ENCODE assay signal across 8 cellular contexts in the genomic region with DNA sequence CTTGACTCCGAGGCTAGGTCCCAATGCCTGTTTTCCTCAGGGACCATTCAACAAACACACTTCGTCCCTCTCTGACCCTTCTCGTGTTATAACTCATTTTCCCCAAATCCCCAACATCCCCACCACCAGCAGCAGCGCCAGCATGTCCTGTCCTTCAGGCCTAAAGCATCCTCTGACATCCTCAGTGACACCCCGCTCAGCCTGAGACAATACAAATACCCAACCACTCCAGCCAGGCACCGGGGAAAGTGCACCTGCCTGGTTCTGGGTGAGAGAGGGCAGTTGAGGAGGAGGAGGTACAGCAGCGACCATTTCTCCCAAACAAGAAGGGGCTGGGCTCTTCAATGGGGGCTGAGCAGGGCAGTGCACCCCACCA. TPM values are rescaled to one million over a fixed set of nuclear protein-coding genes. Genes with fewer than 3 reads are reported as not detected.
A peak's percentile ranks its signal among the peaks of the same experiment; 100 is the strongest.
DNase-seq lines count a peak whose midpoint lies in the region; ATAC-seq, FAIRE-seq and TF ChIP-seq lines count a peak whose summit lies in the region.

No MANE protein-coding gene starts in this region.

- peaks cover 3% of the 10 kb centered on the region for H3K9me1 ChIP-seq in K562 (ENCODE audit: control insufficient read depth, insufficient read depth, low read length)

- in situ Hi-C loops in K562 (cut with MboI): no loop called here

- 26% methylated on average over 4 of the region's 7 CpGs for WGBS in K562 (ENCODE audit: insufficient coverage, low coverage, missing lambda C conversion rate)
- WGBS in mesodermal cell (ENCODE audit: insufficient coverage in 2 of 2), 2 experiments: 53 to 68% methylated on average over 3 to 7 of the region's 7 CpGs

- peak overlapping the region; percentile 99 to 100 for H3K27ac ChIP-seq in right atrium auricular region
- peak overlapping the region; percentile 100 for H3K27ac ChIP-seq in K562 (ENCODE audit: extremely low read depth, low read depth, low read length)
- peak overlapping the region; percentile 99 for H3K27ac ChIP-seq in mesodermal cell (ENCODE audit: low read depth, low read length, severe bottlenecking)
- peak overlapping the region; percentile 99 for H3K27ac ChIP-seq in vagina

- peaks cover 73% of the 10 kb centered on the region for H3K79me2 ChIP-seq in K562 (ENCODE audit: control insufficient read depth, insufficient read depth, low read length)

- peak overlapping the region; percentile 19 to 47 for H3K4me3 ChIP-seq in right atrium auricular region
- H3K4me3 ChIP-seq in K562: peak overlapping the region; percentile 29; the same call in 1 of the 2 replicates
- H3K4me3 ChIP-seq in mesodermal cell (ENCODE audit: extremely low read depth, insufficient read depth, low read length, poor library complexity, severe bottlenecking): peak overlapping the region; percentile 24
- H3K4me3 ChIP-seq in vagina: peak overlapping the region; percentile 41 to 50

- H3K4me1 ChIP-seq in right atrium auricular region: peaks cover 0 to 67% of the 10 kb centered on the region in 2 donors
- H3K4me1 ChIP-seq in K562 (replicated peaks in 1 of 2; ENCODE audit: control insufficient read depth in 2 of 2, insufficient read depth in 2 of 2, low read length in 2 of 2): peaks cover 39 to 83% of the 10 kb centered on the region in 2 experiments
- H3K4me1 ChIP-seq in mesodermal cell (ENCODE audit: control insufficient read depth, insufficient read depth, low read length, poor library complexity, severe bottlenecking): peaks cover 44% of the 10 kb centered on the region
- H3K4me1 ChIP-seq in vagina: peaks cover 61% of the 10 kb centered on the region

- BruUV-seq in K562 (replicated peaks; lab: Mats Ljungman, UMichigan): no TSS peak

- ATAC-seq in Right ventricle myocardium superior (ENCODE audit: poor library complexity): no peak
- no peak for ATAC-seq in K562
- no peak for ATAC-seq in GM21786 (IDR thresholded peaks at IDR 0.05; ENCODE audit: unreplicated experiment)

- no peak for TF ChIP-seq EP300 in K562 (IDR thresholded peaks at IDR 0.05; ENCODE audit: low read length)

- H3K9me3 ChIP-seq in right atrium auricular region: no peaks in the 10 kb centered on the region
- H3K9me3 ChIP-seq in K562 (replicated peaks; ENCODE audit: control insufficient read depth, insufficient read depth, low read depth, low read length): no peaks in the 10 kb centered on the region
- no peaks in the 10 kb centered on the region for H3K9me3 ChIP-seq in mesodermal cell (ENCODE audit: control insufficient read depth, low read length)
- H3K9me3 ChIP-seq in vagina: no peaks in the 10 kb centered on the region

- CTCF ChIA-PET in K562 (lab: Yijun Ruan, JAX; ENCODE audit: low intra/inter-chr PET ratio): no interaction called here

- no peak overlapping the region for H2AFZ ChIP-seq in K562 (ENCODE audit: low read depth, low read length)

- TF ChIP-seq RAD21 in K562 (CRISPR knock-in tag; conservative IDR thresholded peaks at IDR 0.05 in 1 of 2, IDR thresholded peaks at IDR 0.05 in 1 of 2): no peak

- H3K4me2 ChIP-seq in K562 (ENCODE audit: insufficient read depth, low read length): peak overlapping the region; percentile 79

- no peak for TF ChIP-seq POLR2A in K562 (conservative IDR thresholded peaks at IDR 0.05)
- TF ChIP-seq POLR2A in vagina (IDR thresholded peaks at IDR 0.05): no peak

- H4K20me1 ChIP-seq in K562 (replicated peaks; ENCODE audit: control insufficient read depth, insufficient read depth, low read length): 0 out of 2 replicates have a peak, but pooled peaks cover 3% of the 10 kb centered on the region

- no peaks in the 10 kb centered on the region for H3K36me3 ChIP-seq in right atrium auricular region
- H3K36me3 ChIP-seq in K562 (ENCODE audit: control insufficient read depth, insufficient read depth, low read length): peaks cover 10% of the 10 kb centered on the region; the same call in 2 of the 3 replicates
- no peaks in the 10 kb centered on the region for H3K36me3 ChIP-seq in mesodermal cell (ENCODE audit: control insufficient read depth, insufficient read depth, low read length)
- peaks cover 0 to 3% of the 10 kb centered on the region in 2 donors for H3K36me3 ChIP-seq in vagina

- no peak for TF ChIP-seq CTCF in right atrium auricular region (IDR thresholded peaks at IDR 0.05)
- no peak for TF ChIP-seq CTCF in K562 (IDR thresholded peaks at IDR 0.05 in 2 of 3, conservative IDR thresholded peaks at IDR 0.05 in 1 of 3; ENCODE audit: insufficient read depth in 2 of 3, low read depth in 1 of 3, low read length in 3 of 3)
- no peak for TF ChIP-seq CTCF in vagina (IDR thresholded peaks at IDR 0.05)

- H3K9ac ChIP-seq in K562 (ENCODE audit: insufficient read depth in 1 of 2, low read depth in 2 of 2, low read length in 2 of 2): peak overlapping the region; percentile 79 to 90

- peak; percentile 72 for FAIRE-seq in K562 (lab: Jason Lieb, UNC)

- DNase-seq in right atrium auricular region (ENCODE audit: low spot score): no peak
- no peak for DNase-seq in Right ventricle myocardium superior
- no peak for DNase-seq in K562 (ENCODE audit: extremely low read depth in 1 of 4, low spot score in 3 of 4)
- no peak for DNase-seq in vagina (ENCODE audit: extremely low spot score in 2 of 2)
- no peak for DNase-seq in NK-92 (lab: John Stamatoyannopoulos, UW; ENCODE audit: unreplicated experiment)
- no peak for DNase-seq in NCI-H748 (lab: John Stamatoyannopoulos, UW; ENCODE audit: unreplicated experiment)

- H3K27me3 ChIP-seq in right atrium auricular region: no peaks in the 10 kb centered on the region
- no peaks in the 10 kb centered on the region for H3K27me3 ChIP-seq in K562 (ENCODE audit: control insufficient read depth in 2 of 2, insufficient read depth in 2 of 2, low read length in 2 of 2)
- H3K27me3 ChIP-seq in vagina: no peaks in the 10 kb centered on the region

- POLR2A ChIA-PET in K562 (lab: Yijun Ruan, JAX): no interaction called here

- intact Hi-C loops in Right ventricle myocardium superior (cut with DNase I): no loop called here
- intact Hi-C loops in K562 (cut with micrococcal nuclease): no loop called here
- intact Hi-C loops in vagina (cut with DNase I): loop anchor here (10.0 kb wide), 1 partner anchor 341 kb away; a partner anchor contains a TSS

RNA-seq across cellular contexts. Expression of a gene that starts 4.7 kb away (rescaled TPM):
- total RNA-seq in right atrium auricular region (1 to 10 TPM; 3.7 to 7.7 TPM), Right ventricle myocardium superior (10.1 TPM), K562 (2014; rRNA removed) (7.8 and 8.7 TPM in 2 replicates), K562 (2014; rRNA removed; fragmentation: Illumina TruSeq; extraction: Trizol) (2.9 and 3.1 TPM in 2 replicates), K562 (2015; rRNA removed; fragmentation: Illumina TruSeq; extraction: Trizol) (4.9 and 5.3 TPM in 2 replicates), K562 (2021) (20.3 and 23.8 TPM in 2 replicates), vagina (28.5 TPM)
- 22.3 and 43.6 TPM in 2 replicates for total RNA-seq in K562 (2011; cell fraction: chromatin; rRNA removed; ENCODE audit: low replicate concordance)
- 17.0 and 19.3 TPM in 2 replicates for total RNA-seq in K562 (2011; cell fraction: nucleolus; rRNA removed)
- 18.7 and 31.2 TPM in 2 replicates for total RNA-seq in K562 (2011; cell fraction: nucleoplasm; rRNA removed)
- polyA plus RNA-seq in K562 (2011; rRNA removed) (3.3 and 4.9 TPM in 2 replicates), K562 (2014; fragmentation: Illumina TruSeq; extraction: Trizol) (7.1 and 12.4 TPM in 2 replicates), K562 (2014; fragmentation: Nextera tagmentation; extraction: Ambion mirVana) (under 1 TPM; 0.18 to 0.21 TPM), K562 (2014; rRNA removed) (11.3 and 13.4 TPM in 2 replicates)
- polyA plus RNA-seq in K562 (2011; cell fraction: cytosol; rRNA removed): 5.2 and 6.1 TPM in 2 replicates
- polyA plus RNA-seq in K562 (2011; cell fraction: nucleus; rRNA removed): 9.4 and 16.7 TPM in 2 replicates
- polyA plus RNA-seq in K562 (2012): 11.9 and 12.2 TPM in 2 replicates
- polyA minus RNA-seq in K562 (2011; rRNA and poly(A)+ RNA removed): 2.2 and 2.4 TPM in 2 replicates
- 4.2 and 5.2 TPM in 2 replicates for polyA minus RNA-seq in K562 (2011; cell fraction: cytosol; rRNA and poly(A)+ RNA removed)
- 3.2 and 3.9 TPM in 2 replicates for polyA minus RNA-seq in K562 (2011; cell fraction: nucleus; rRNA and poly(A)+ RNA removed)
- polyA plus RNA-seq in mesodermal cell (2013, experiment 1 of 2): 15.3 TPM
- 12.7 TPM for polyA plus RNA-seq in mesodermal cell (2013, experiment 2 of 2)

RNA-seq across cellular contexts. Expression of a gene that starts 58.9 kb away (rescaled TPM):
- total RNA-seq in right atrium auricular region: 10 to 100 TPM; 20.9 to 31.4 TPM
- 23.0 TPM for total RNA-seq in Right ventricle myocardium superior
- 68.3 and 189 TPM in 2 replicates for total RNA-seq in K562 (2011; cell fraction: chromatin; rRNA removed; ENCODE audit: low replicate concordance)
- total RNA-seq in K562 (2011; cell fraction: nucleolus; rRNA removed): 83.7 and 87.9 TPM in 2 replicates
- 62.3 and 62.5 TPM in 2 replicates for total RNA-seq in K562 (2011; cell fraction: nucleoplasm; rRNA removed)
- total RNA-seq in K562 (2014; rRNA removed): 14.8 and 15.9 TPM in 2 replicates
- 4.9 and 9.1 TPM in 2 replicates for total RNA-seq in K562 (2014; rRNA removed; fragmentation: Illumina TruSeq; extraction: Trizol)
- 11.8 and 13.0 TPM in 2 replicates for total RNA-seq in K562 (2015; rRNA removed; fragmentation: Illumina TruSeq; extraction: Trizol)
- total RNA-seq in K562 (2021): 15.3 and 20.2 TPM in 2 replicates
- polyA plus RNA-seq in K562 (2011; rRNA removed): 20.7 and 22.6 TPM in 2 replicates
- 18.1 and 32.9 TPM in 2 replicates for polyA plus RNA-seq in K562 (2011; cell fraction: cytosol; rRNA removed)
- 125 and 246 TPM in 2 replicates for polyA plus RNA-seq in K562 (2011; cell fraction: nucleus; rRNA removed)
- polyA plus RNA-seq in K562 (2012): 22.3 and 33.7 TPM in 2 replicates
- polyA plus RNA-seq in K562 (2014; fragmentation: Illumina TruSeq; extraction: Trizol): 14.9 and 16.3 TPM in 2 replicates
- polyA plus RNA-seq in K562 (2014; fragmentation: Nextera tagmentation; extraction: Ambion mirVana): under 1 TPM; 0.20 to 0.62 TPM
- polyA plus RNA-seq in K562 (2014; rRNA removed): 24.1 and 26.3 TPM in 2 replicates
- 7.6 and 10.0 TPM in 2 replicates for polyA minus RNA-seq in K562 (2011; rRNA and poly(A)+ RNA removed)
- 7.5 and 8.6 TPM in 2 replicates for polyA minus RNA-seq in K562 (2011; cell fraction: cytosol; rRNA and poly(A)+ RNA removed)
- polyA minus RNA-seq in K562 (2011; cell fraction: nucleus; rRNA and poly(A)+ RNA removed): 21.7 and 23.0 TPM in 2 replicates
- polyA plus RNA-seq in mesodermal cell (2013, experiment 1 of 2): 61.0 TPM
- 56.1 TPM for polyA plus RNA-seq in mesodermal cell (2013, experiment 2 of 2)
- 60.2 TPM for total RNA-seq in vagina

RNA-seq across cellular contexts. Expression of a gene that starts 59.9 kb away (rescaled TPM):
- total RNA-seq in right atrium auricular region: 10 to 100 TPM; 22.5 to 25.9 TPM
- total RNA-seq in Right ventricle myocardium superior: 19.4 TPM
- total RNA-seq in K562 (2011; cell fraction: chromatin; rRNA removed; ENCODE audit: low replicate concordance): 56.9 and 60.1 TPM in 2 replicates
- total RNA-seq in K562 (2011; cell fraction: nucleolus; rRNA removed): 41.0 and 43.8 TPM in 2 replicates
- total RNA-seq in K562 (2011; cell fraction: nucleoplasm; rRNA removed): 43.1 TPM in 2 replicates
- 87.5 and 90.0 TPM in 2 replicates for total RNA-seq in K562 (2014; rRNA removed)
- total RNA-seq in K562 (2014; rRNA removed; fragmentation: Illumina TruSeq; extraction: Trizol): 58.4 and 59.9 TPM in 2 replicates
- total RNA-seq in K562 (2015; rRNA removed; fragmentation: Illumina TruSeq; extraction: Trizol): 55.2 and 55.5 TPM in 2 replicates
- 59.3 and 62.6 TPM in 2 replicates for total RNA-seq in K562 (2021)
- polyA plus RNA-seq in K562 (2011; rRNA removed): 15.6 and 16.4 TPM in 2 replicates
- 11.1 and 11.6 TPM in 2 replicates for polyA plus RNA-seq in K562 (2011; cell fraction: cytosol; rRNA removed)
- 32.0 and 43.6 TPM in 2 replicates for polyA plus RNA-seq in K562 (2011; cell fraction: nucleus; rRNA removed)
- polyA plus RNA-seq in K562 (2012): 24.8 and 48.3 TPM in 2 replicates
- 58.1 and 60.3 TPM in 2 replicates for polyA plus RNA-seq in K562 (2014; fragmentation: Illumina TruSeq; extraction: Trizol)
- polyA plus RNA-seq in K562 (2014; fragmentation: Nextera tagmentation; extraction: Ambion mirVana): 10 to 100 TPM; 16.4 to 41.1 TPM
- polyA plus RNA-seq in K562 (2014; rRNA removed): 35.5 and 36.8 TPM in 2 replicates
- polyA minus RNA-seq in K562 (2011; rRNA and poly(A)+ RNA removed): 14.5 and 19.0 TPM in 2 replicates
- 34.4 and 42.5 TPM in 2 replicates for polyA minus RNA-seq in K562 (2011; cell fraction: cytosol; rRNA and poly(A)+ RNA removed)
- 42.3 and 64.4 TPM in 2 replicates for polyA minus RNA-seq in K562 (2011; cell fraction: nucleus; rRNA and poly(A)+ RNA removed)
- 31.3 TPM for polyA plus RNA-seq in mesodermal cell (2013, experiment 1 of 2)
- 24.1 TPM for polyA plus RNA-seq in mesodermal cell (2013, experiment 2 of 2)
- 17.7 TPM for total RNA-seq in vagina
